ENCODE assay signal across 22 cellular contexts in the genomic region with DNA sequence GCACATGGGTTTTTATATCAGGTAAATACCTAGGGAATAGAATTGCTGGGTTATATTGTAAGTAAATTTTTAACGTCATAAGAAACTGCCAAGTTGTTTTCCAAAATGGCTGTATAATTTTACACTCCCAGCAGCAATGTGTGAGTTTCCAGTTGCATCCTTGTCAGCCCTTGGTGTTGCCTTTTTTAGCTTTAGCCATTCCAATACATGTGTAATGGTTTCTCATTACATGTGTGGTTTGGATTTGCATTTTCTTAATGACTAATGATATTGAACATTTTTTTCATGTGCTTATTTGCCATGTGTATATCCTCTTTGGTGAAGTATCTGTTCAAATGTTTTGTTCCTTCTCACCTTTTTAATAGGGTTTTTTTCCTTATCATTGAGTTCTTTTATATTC.
"Had no signal": no experiment of that assay in that cellular context is flagged by ENCODE, and none has a peak within 500 bp of the region (broad histone marks: within the 10 kb centered on the region; RNA-seq: fewer than 3 reads in every experiment).

No MANE protein-coding gene starts in this region.

- H3K4me3 Mint-ChIP-seq: activated CD4-positive, alpha-beta memory T cell treated with anti-CD3 and anti-CD28 coated beads, Interleukin-2, amount 10 ng/mL, durations not matched to agents 7 days and 5 days; activated naive CD4-positive, alpha-beta T cell treated with anti-CD3 and anti-CD28 coated beads, Interleukin-2, amount 10 ng/mL, durations not matched to agents 7 days and 5 days; activated naive CD8-positive, alpha-beta T cell treated with anti-CD3 and anti-CD28 coated beads for 36 hours; activated T-cell treated with anti-CD3 and anti-CD28 coated beads, Interleukin-2, amount 50 U/mL, for 72 hours had no signal

- H3K27ac ChIP-seq: Peyer's patch, RWPE1, SJCRH30, VCaP had no signal

- H3K4me1 Mint-ChIP-seq: activated CD4-positive, alpha-beta memory T cell treated with anti-CD3 and anti-CD28 coated beads, Interleukin-2, amount 10 ng/mL, durations not matched to agents 7 days and 5 days; activated naive CD4-positive, alpha-beta T cell treated with anti-CD3 and anti-CD28 coated beads, Interleukin-2, amount 10 ng/mL, durations not matched to agents 7 days and 5 days; activated naive CD8-positive, alpha-beta T cell treated with anti-CD3 and anti-CD28 coated beads for 36 hours had no signal

- H3K27ac Mint-ChIP-seq: activated CD4-positive, alpha-beta memory T cell treated with anti-CD3 and anti-CD28 coated beads, Interleukin-2, amount 10 ng/mL, durations not matched to agents 7 days and 5 days; activated naive CD4-positive, alpha-beta T cell treated with anti-CD3 and anti-CD28 coated beads, Interleukin-2, amount 10 ng/mL, durations not matched to agents 7 days and 5 days; activated naive CD8-positive, alpha-beta T cell treated with anti-CD3 and anti-CD28 coated beads for 36 hours; activated T-cell treated with anti-CD3 and anti-CD28 coated beads, Interleukin-2, amount 50 U/mL, for 72 hours; activated T-helper 2 cell treated with anti-CD3 and anti-CD28 coated beads, Interferon-gamma antibody, Interleukin-2, Interleukin-4, amounts not matched to agents 10 μg/mL and 5 μg/mL and 100 μg/mL, durations not matched to agents 14 hours and 24 hours and 36 hours had no signal

- H3K4me2 ChIP-seq: SK-N-SH had no signal

- H3K9me3 ChIP-seq: Peyer's patch, SJCRH30, SK-N-SH had no signal

- H3K4me1 ChIP-seq: Peyer's patch, SJCRH30 had no signal

- H3K27me3 ChIP-seq: Peyer's patch, SJCRH30 had no signal

- H3K27me3 Mint-ChIP-seq: activated CD4-positive, alpha-beta memory T cell treated with anti-CD3 and anti-CD28 coated beads, Interleukin-2, amount 10 ng/mL, durations not matched to agents 7 days and 5 days; activated naive CD4-positive, alpha-beta T cell treated with anti-CD3 and anti-CD28 coated beads, Interleukin-2, amount 10 ng/mL, durations not matched to agents 7 days and 5 days; activated naive CD8-positive, alpha-beta T cell treated with anti-CD3 and anti-CD28 coated beads for 36 hours had no signal

- H3K4me3 ChIP-seq: Peyer's patch, SJCRH30 had no signal

- H3K9ac ChIP-seq: SK-N-SH had no signal

- ATAC-seq: activated T-cell treated with anti-CD3 and anti-CD28 coated beads, Interleukin-2, amount 50 U/mL, for 72 hours had no signal

- DNase-seq: activated CD4-positive, alpha-beta memory T cell treated with anti-CD3 and anti-CD28 coated beads, Interleukin-2, amount 10 ng/mL, durations not matched to agents 7 days and 5 days; activated CD4-positive, alpha-beta T cell treated with anti-CD3 and anti-CD28 coated beads, Interleukin-2, amount 50 U/mL, for 1 hour; activated CD4-positive, CD25-positive, alpha-beta regulatory T cell; activated CD8-positive, alpha-beta memory T cell treated with anti-CD3 and anti-CD28 coated beads, Interleukin-2, amount 50 U/mL, for 4 hours; activated gamma-delta T cell treated with Interleukin-2 at 50 U/mL for 16 hours; activated naive CD4-positive, alpha-beta T cell treated with anti-CD3 and anti-CD28 coated beads, Interleukin-2, amount 10 ng/mL, durations not matched to agents 7 days and 5 days; activated naive CD8-positive, alpha-beta T cell treated with anti-CD3 and anti-CD28 coated beads for 36 hours; activated T-cell treated with anti-CD3 and anti-CD28 coated beads, Interleukin-2, amount 50 U/mL, for 72 hours; caudate nucleus; NCI-H146; NCI-H187 treated with DMSO at 0.1 percent for 48 hours; NCI-H2081 treated with DMSO at 0.1 percent for 48 hours; NCI-H446; NCI-H524; Peyer's patch; Right ventricle myocardium superior; SJCRH30; SK-N-SH; T-helper 1 cell had no signal
